Comparison of ENCODE assay signal across 9 cellular contexts in genomic region chr14:68884031-68885030, GRCh38.
DNase-seq lines count a peak whose midpoint lies in the region; ATAC-seq and TF ChIP-seq lines count a peak whose summit lies in the region.
"Had no signal": no experiment of that assay in that cellular context is flagged by ENCODE, and none has a peak within 500 bp of the region (broad histone marks: within the 10 kb centered on the region; RNA-seq: fewer than 3 reads in every experiment).

No MANE protein-coding gene starts in this region.

- H3K79me2 ChIP-seq in neural progenitor cell (ENCODE audit: low read depth), result no peaks in the 10 kb centered on the region

- 59 to 77% methylated on average over 10 of the region's 10 CpGs for WGBS in esophagus, 2 donors

- H3K4me1 ChIP-seq in esophagus (ENCODE audit: control insufficient read depth in 2 of 2, insufficient read depth in 2 of 2, low read length in 1 of 2), result peaks cover 0 to 8% of the 10 kb centered on the region in 2 donors
- no peaks in the 10 kb centered on the region for H3K4me1 ChIP-seq in neural progenitor cell

- TF ChIP-seq CTCF in osteocyte (IDR thresholded peaks at IDR 0.05) (no peak), neural progenitor cell (IDR thresholded peaks at IDR 0.05) (no peak)

- H3K4me3 ChIP-seq in esophagus (ENCODE audit: low read depth in 1 of 2, low read length in 2 of 2), result no peak overlapping the region
- no peak overlapping the region for H3K4me3 ChIP-seq in neural progenitor cell
- H3K4me3 ChIP-seq: SK-N-MC had no signal

- peak; percentile 77 for DNase-seq in EL
- DNase-seq in NCI-H2196 treated with DMSO at 0.1 percent for 48 hours (lab: John Stamatoyannopoulos, UW; ENCODE audit: unreplicated experiment), result peak; percentile 90
- no peak for DNase-seq in osteocyte (ENCODE audit: extremely low spot score, unreplicated experiment)
- DNase-seq in KG1 (lab: John Stamatoyannopoulos, UW), result no peak
- DNase-seq in SK-N-DZ (ENCODE audit: low spot score), result no peak
- no peak for DNase-seq in neural progenitor cell (ENCODE audit: low spot score)

- no peaks in the 10 kb centered on the region for H4K20me1 ChIP-seq in neural progenitor cell (ENCODE audit: low read depth)

- H3K4me1 Mint-ChIP-seq in osteocyte (ENCODE audit: unreplicated experiment) (peaks cover 15% of the 10 kb centered on the region), neural progenitor cell (peaks cover 3% of the 10 kb centered on the region)

- H3K9me3 ChIP-seq in esophagus (ENCODE audit: control insufficient read depth in 2 of 2, insufficient read depth in 1 of 2, low read depth in 1 of 2, low read length in 1 of 2) (no peaks in the 10 kb centered on the region), neural progenitor cell (ENCODE audit: low read depth) (no peaks in the 10 kb centered on the region)

- H3K27me3 Mint-ChIP-seq in osteocyte (ENCODE audit: unreplicated experiment) (no peaks in the 10 kb centered on the region), neural progenitor cell (ENCODE audit: insufficient read depth, low read depth) (peaks cover 4% of the 10 kb centered on the region)

- no peaks in the 10 kb centered on the region for H3K9me3 Mint-ChIP-seq in osteocyte (ENCODE audit: unreplicated experiment)
- no peaks in the 10 kb centered on the region for H3K9me3 Mint-ChIP-seq in neural progenitor cell

- H3K4me2 ChIP-seq in neural progenitor cell, result no peak overlapping the region

- no peaks in the 10 kb centered on the region for H3F3A ChIP-seq in neural progenitor cell (ENCODE audit: low read depth)

- H3K27ac ChIP-seq in esophagus (ENCODE audit: low read depth in 2 of 2, low read length in 1 of 2) (peak overlapping the region; percentile 81 to 82), neural progenitor cell (no peak overlapping the region)
- H3K27ac ChIP-seq: SK-N-MC had no signal

- H3K27me3 ChIP-seq in esophagus (ENCODE audit: control insufficient read depth in 1 of 2, insufficient read depth in 2 of 2, low read length in 2 of 2) (no peaks in the 10 kb centered on the region), neural progenitor cell (no peaks in the 10 kb centered on the region)

- H3K9ac ChIP-seq in neural progenitor cell, result no peak overlapping the region

- no peak for ATAC-seq in activated CD4-positive, CD25-positive, alpha-beta regulatory T cell treated with anti-CD3 and anti-CD28 coated beads, Interleukin-2, amount 50 U/mL, for 24 hours

- H3K36me3 ChIP-seq in esophagus (ENCODE audit: control insufficient read depth in 2 of 2, insufficient read depth in 2 of 2, low read length in 1 of 2) (peaks cover 22 to 44% of the 10 kb centered on the region in 2 donors), neural progenitor cell (no peaks in the 10 kb centered on the region)

- H3K4me3 Mint-ChIP-seq in osteocyte (ENCODE audit: unreplicated experiment) (no peak overlapping the region), neural progenitor cell (no peak overlapping the region)

- H3K36me3 Mint-ChIP-seq in osteocyte (ENCODE audit: unreplicated experiment), result peaks cover 64% of the 10 kb centered on the region
- H3K36me3 Mint-ChIP-seq in neural progenitor cell, result peaks cover 36% of the 10 kb centered on the region

- H3K27ac Mint-ChIP-seq in osteocyte (ENCODE audit: unreplicated experiment) (peak overlapping the region; percentile 36), neural progenitor cell (no peak overlapping the region)

- H2AFZ ChIP-seq in neural progenitor cell (replicated peaks), result no peak overlapping the region

Comparison
In these comparisons a context has a peak if more than half of its experiments do, and no peak if none do; other contexts are left out.
1. DNase-seq: peak in EL (single experiment) and NCI-H2196 treated with DMSO at 0.1 percent for 48 hours (single experiment); none in osteocyte (single experiment), KG1 (single experiment), SK-N-DZ (single experiment) and neural progenitor cell (single experiment).